Comparison of ENCODE assay signal across 1 cellular context in genomic region chr1:220895412-220895946, GRCh38.
TF ChIP-seq lines count a peak whose summit lies in the region.

No MANE protein-coding gene starts in this region.

TF ChIP-seq in GM23338, 12 proteins besides CTCF, POLR2A, EP300 and RAD21:
- TF ChIP-seq REST (IDR thresholded peaks at IDR 0.05; ENCODE audit: unreplicated experiment) (no peak), ZNF114 (CRISPR knock-in tag; IDR thresholded peaks at IDR 0.05) (no peak), STAT1 (IDR thresholded peaks at IDR 0.05; ENCODE audit: unreplicated experiment) (no peak), ZNF331 (CRISPR knock-in tag; IDR thresholded peaks at IDR 0.05; ENCODE audit: low read depth) (no peak), CREB1 (CRISPR knock-in tag; IDR thresholded peaks at IDR 0.05; ENCODE audit: low read depth) (no peak), NANOG (IDR thresholded peaks at IDR 0.05; ENCODE audit: borderline replicate concordance) (no peak), JUNB (IDR thresholded peaks at IDR 0.05; ENCODE audit: unreplicated experiment) (no peak), POLR2AphosphoS5 (IDR thresholded peaks at IDR 0.05; ENCODE audit: low read depth) (no peak), EZH2 (IDR thresholded peaks at IDR 0.05; ENCODE audit: low read depth, unreplicated experiment) (peak; percentile 88), ZNF462 (CRISPR knock-in tag; IDR thresholded peaks at IDR 0.05) (no peak), EZH2phosphoT487 (IDR thresholded peaks at IDR 0.05; ENCODE audit: unreplicated experiment) (peak; percentile 93), ETS1 (IDR thresholded peaks at IDR 0.05) (no peak)
TF ChIP-seq in GM23338: peak in this region for 2.
